8 cellular contexts compared by ENCODE assay signal in the genomic region with DNA sequence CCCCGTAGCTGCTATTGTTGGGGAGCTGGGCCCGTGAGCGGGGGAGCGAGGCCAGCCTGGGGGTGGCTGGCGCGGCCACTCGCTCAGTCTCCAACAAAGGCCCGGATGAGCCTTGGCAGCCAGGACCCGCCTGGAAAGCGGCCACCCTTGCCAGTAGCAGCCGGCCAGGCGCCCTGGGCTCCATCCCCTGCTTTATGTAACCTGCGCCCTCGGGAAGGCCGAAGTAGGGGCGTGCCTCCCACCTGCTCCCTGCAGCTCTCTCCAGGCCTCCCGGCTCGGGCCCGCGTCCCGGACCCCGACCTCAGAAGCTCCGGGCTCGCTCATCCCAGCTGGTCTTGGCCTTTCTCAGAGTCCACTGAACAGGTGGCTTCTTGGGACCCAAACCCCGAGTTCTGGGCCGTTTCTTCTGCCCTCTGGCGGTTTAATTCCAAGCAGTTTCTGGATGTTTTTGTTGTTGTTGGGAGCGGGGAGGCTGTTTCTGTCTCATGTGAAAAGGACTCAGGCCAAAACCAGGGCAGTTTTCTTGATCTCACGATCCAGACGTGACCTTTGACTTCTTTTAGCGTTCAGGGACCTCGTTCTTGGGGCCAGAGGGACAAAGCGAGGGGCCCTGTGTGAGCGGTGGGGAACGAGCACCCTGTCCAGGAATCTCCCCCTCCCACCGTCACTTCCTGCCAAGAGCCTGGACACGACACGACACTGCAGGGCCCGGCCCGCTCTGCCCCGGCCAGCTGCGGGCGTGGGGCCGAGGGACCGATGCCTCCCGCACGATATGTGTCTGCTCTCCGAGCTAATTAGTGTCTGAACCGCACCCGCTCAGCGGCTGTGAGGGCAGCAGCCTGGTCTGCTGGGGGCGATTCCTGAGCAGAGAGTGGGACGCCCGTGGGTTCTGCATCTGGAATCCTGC. TPM values are rescaled to one million over a fixed set of nuclear protein-coding genes. Genes with fewer than 3 reads are reported as not detected.
DNase-seq lines count a peak whose midpoint lies in the region; ATAC-seq and TF ChIP-seq lines count a peak whose summit lies in the region.

No MANE protein-coding gene starts in this region.

- no peak overlapping the region for H2AFZ ChIP-seq in OCI-LY3 (ENCODE audit: low read depth, low read length)

- H3K9ac ChIP-seq in OCI-LY3 (ENCODE audit: low read length): peak overlapping the region; percentile 87

- H3K4me3 Mint-ChIP-seq in CD4-positive, alpha-beta memory T cell: peak overlapping the region; percentile 80 to 92 (median 88)

- peaks cover under 1 to 5% of the 10 kb centered on the region in 2 donors for H3K36me3 Mint-ChIP-seq in CD4-positive, alpha-beta memory T cell

- peak overlapping the region; percentile 67 for H3K27ac ChIP-seq in CD4-positive, alpha-beta memory T cell (ENCODE audit: low read depth, low read length)
- H3K27ac ChIP-seq in OCI-LY3 (ENCODE audit: low read length) (peak overlapping the region; percentile 42; the same call in 1 of the 2 replicates), cardiac muscle cell (peak overlapping the region; percentile 94)

- peak; percentile 64 for TF ChIP-seq CTCF in OCI-LY3 (IDR thresholded peaks at IDR 0.05; ENCODE audit: low read depth, low read length)
- TF ChIP-seq CTCF in cardiac muscle cell (IDR thresholded peaks at IDR 0.05; ENCODE audit: low read depth, low read length): peak; percentile 56

- no peaks in the 10 kb centered on the region for H3K27me3 ChIP-seq in CD4-positive, alpha-beta memory T cell (ENCODE audit: insufficient read depth, low read length)
- no peaks in the 10 kb centered on the region for H3K27me3 ChIP-seq in OCI-LY3 (ENCODE audit: low read depth, low read length)
- H3K27me3 ChIP-seq in cardiac muscle cell: no peaks in the 10 kb centered on the region

- H3K4me2 ChIP-seq in OCI-LY3 (ENCODE audit: low read length): peak overlapping the region; percentile 69

- H3K4me1 Mint-ChIP-seq in CD4-positive, alpha-beta memory T cell: peaks cover 6 to 24% (median 10%) of the 10 kb centered on the region in 4 donors

- H3K4me1 ChIP-seq in CD4-positive, alpha-beta memory T cell (ENCODE audit: insufficient read depth, low read length): peaks cover 27% of the 10 kb centered on the region
- peaks cover 11% of the 10 kb centered on the region for H3K4me1 ChIP-seq in OCI-LY3 (ENCODE audit: low read length)
- H3K4me1 ChIP-seq in cardiac muscle cell (ENCODE audit: low read depth): peaks cover 9% of the 10 kb centered on the region

- CTCF ChIA-PET in CD4-positive, alpha-beta memory T cell (lab: Charles Lee; ENCODE audit: partially characterized antibody): interaction anchor here (0.6 to 5.7 kb wide), 8 partner anchors 9 to 57 kb away, joined by 3 to 48 read pairs (median 4); a partner anchor contains a TSS

- POLR2A ChIA-PET in CD4-positive, alpha-beta memory T cell (lab: Charles Lee; ENCODE audit: partially characterized antibody): interaction anchor here (1.0 to 6.5 kb wide), 12 partner anchors 11 to 148 kb away, joined by 3 to 111 read pairs (median 6); a partner anchor contains a TSS

- no peaks in the 10 kb centered on the region for H3K9me3 ChIP-seq in CD4-positive, alpha-beta memory T cell (ENCODE audit: control insufficient read depth in 1 of 2, low read length in 2 of 2)
- H3K9me3 ChIP-seq in OCI-LY3 (ENCODE audit: insufficient read depth, low read length) (no peaks in the 10 kb centered on the region), cardiac muscle cell (ENCODE audit: low read depth) (no peaks in the 10 kb centered on the region)

- no peak for ATAC-seq in GM19452 (IDR thresholded peaks at IDR 0.05; ENCODE audit: unreplicated experiment)

- no peaks in the 10 kb centered on the region for H3K27me3 Mint-ChIP-seq in CD4-positive, alpha-beta memory T cell

- intact Hi-C loops in CD4-positive, alpha-beta memory T cell (cut with micrococcal nuclease): loop anchor here (5.0 kb wide), 1 partner anchor 79 kb away; no protein-coding TSS in a partner anchor

- H3K36me3 ChIP-seq in CD4-positive, alpha-beta memory T cell (ENCODE audit: insufficient read depth, low read length): peaks cover 18% of the 10 kb centered on the region
- H3K36me3 ChIP-seq in OCI-LY3 (replicated peaks; ENCODE audit: low read depth, low read length): peaks cover 11% of the 10 kb centered on the region
- H3K36me3 ChIP-seq in cardiac muscle cell: peaks cover 13% of the 10 kb centered on the region

- peak overlapping the region; percentile 66 to 81 for H3K4me3 ChIP-seq in CD4-positive, alpha-beta memory T cell (ENCODE audit: low read length in 2 of 2)
- peak overlapping the region; percentile 93 for H3K4me3 ChIP-seq in OCI-LY3 (ENCODE audit: low read length)
- peak overlapping the region; percentile 96 for H3K4me3 ChIP-seq in cardiac muscle cell

- no peaks in the 10 kb centered on the region for H3K9me3 Mint-ChIP-seq in CD4-positive, alpha-beta memory T cell

- peak; percentile 40 to 58 (median 54) for DNase-seq in CD4-positive, alpha-beta memory T cell
- DNase-seq in HCEC 1CT (peak; percentile 51), amniotic stem cell (lab: John Stamatoyannopoulos, UW) (peak; percentile 68), cardiac muscle cell (ENCODE audit: low read depth in 1 of 2, low spot score in 1 of 2) (peak; percentile 65 to 68), occipital lobe (lab: John Stamatoyannopoulos, UW) (peak; percentile 43), H4 (ENCODE audit: low spot score) (no peak)

- peak overlapping the region; percentile 81 to 95 (median 90) for H3K27ac Mint-ChIP-seq in CD4-positive, alpha-beta memory T cell

- peaks cover 41% of the 10 kb centered on the region for H3K79me2 ChIP-seq in OCI-LY3 (ENCODE audit: low read length)

- H4K20me1 ChIP-seq in OCI-LY3 (ENCODE audit: insufficient read depth, low read length): peaks cover 21% of the 10 kb centered on the region

RNA-seq across cellular contexts. Expression of a gene that starts 1.3 kb away (rescaled TPM):
- total RNA-seq in CD4-positive, alpha-beta memory T cell: 10 to 100 TPM; 44.4 to 46.6 TPM
- polyA plus RNA-seq in CD4-positive, alpha-beta memory T cell: 10 to 100 TPM; 26.7 to 44.0 TPM
- total RNA-seq in cardiac muscle cell (205 and 247 TPM in 2 replicates), occipital lobe (46.2 TPM)
- 205 and 207 TPM in 2 replicates for polyA plus RNA-seq in cardiac muscle cell
- total RNA-seq in H4 (2014; rRNA removed; shearing (Covaris generic)): 33.2 and 35.7 TPM in 2 replicates

RNA-seq across cellular contexts. Expression of a gene that starts 11.0 kb away (rescaled TPM):
- 10 to 100 TPM; 25.5 to 28.7 TPM for total RNA-seq in CD4-positive, alpha-beta memory T cell
- 100 to 1,000 TPM in 1 of 2 donors, 10 to 100 TPM in 1; 82.1 to 122 TPM for polyA plus RNA-seq in CD4-positive, alpha-beta memory T cell
- total RNA-seq in cardiac muscle cell: not detected in 2 replicates
- 0.39 TPM in 1 of 2 replicates, not detected in the other for polyA plus RNA-seq in cardiac muscle cell
- total RNA-seq in occipital lobe: not detected
- total RNA-seq in H4 (2014; rRNA removed; shearing (Covaris generic)): not detected in 2 replicates

RNA-seq across cellular contexts. Expression of a gene that starts 25.5 kb away (rescaled TPM):
- 10 to 100 TPM; 31.8 to 32.0 TPM for total RNA-seq in CD4-positive, alpha-beta memory T cell
- polyA plus RNA-seq in CD4-positive, alpha-beta memory T cell: 10 to 100 TPM; 22.2 to 37.6 TPM
- total RNA-seq in cardiac muscle cell (67.1 and 71.1 TPM in 2 replicates), occipital lobe (15.6 TPM)
- polyA plus RNA-seq in cardiac muscle cell: 55.8 and 56.2 TPM in 2 replicates
- total RNA-seq in H4 (2014; rRNA removed; shearing (Covaris generic)): 28.3 and 45.8 TPM in 2 replicates

RNA-seq across cellular contexts. Expression of a gene that starts 36.5 kb away (rescaled TPM):
- 1 to 10 TPM; 1.5 to 1.9 TPM for total RNA-seq in CD4-positive, alpha-beta memory T cell
- polyA plus RNA-seq in CD4-positive, alpha-beta memory T cell: under 1 TPM; 0.11 to 0.24 TPM
- 0.70 and 2.2 TPM in 2 replicates for total RNA-seq in cardiac muscle cell
- 2.5 and 3.4 TPM in 2 replicates for polyA plus RNA-seq in cardiac muscle cell
- 0.16 TPM for total RNA-seq in occipital lobe
- not detected in 2 replicates for total RNA-seq in H4 (2014; rRNA removed; shearing (Covaris generic))

RNA-seq across cellular contexts. Expression of a gene that starts 39.6 kb away (rescaled TPM):
- 100 to 1,000 TPM; 150 to 151 TPM for total RNA-seq in CD4-positive, alpha-beta memory T cell
- polyA plus RNA-seq in CD4-positive, alpha-beta memory T cell: 100 to 1,000 TPM; 332 to 346 TPM
- total RNA-seq in cardiac muscle cell (826 and 1,015 TPM in 2 replicates), occipital lobe (77.4 TPM)
- 976 and 1,204 TPM in 2 replicates for polyA plus RNA-seq in cardiac muscle cell
- 587 and 617 TPM in 2 replicates for total RNA-seq in H4 (2014; rRNA removed; shearing (Covaris generic))

Comparison
In these comparisons a context has a peak if more than half of its experiments do, and no peak if none do; other contexts are left out.
1. H3K27ac ChIP-seq: peak in every context shown above with its lines; median percentile 94 in cardiac muscle cell; 67 in CD4-positive, alpha-beta memory T cell; 42 in OCI-LY3.
2. RNA of a gene that starts 11.0 kb away (total RNA-seq): 25.5 to 28.7 TPM in CD4-positive, alpha-beta memory T cell; not detected in cardiac muscle cell, not detected in occipital lobe (single experiment) and not detected in H4; every median in the first group is over 10 times any median in the second.
3. Peak in every context shown above with its lines, with median percentiles within 50 percentile points of each other: H3K4me3 ChIP-seq.